In the genomic region with DNA sequence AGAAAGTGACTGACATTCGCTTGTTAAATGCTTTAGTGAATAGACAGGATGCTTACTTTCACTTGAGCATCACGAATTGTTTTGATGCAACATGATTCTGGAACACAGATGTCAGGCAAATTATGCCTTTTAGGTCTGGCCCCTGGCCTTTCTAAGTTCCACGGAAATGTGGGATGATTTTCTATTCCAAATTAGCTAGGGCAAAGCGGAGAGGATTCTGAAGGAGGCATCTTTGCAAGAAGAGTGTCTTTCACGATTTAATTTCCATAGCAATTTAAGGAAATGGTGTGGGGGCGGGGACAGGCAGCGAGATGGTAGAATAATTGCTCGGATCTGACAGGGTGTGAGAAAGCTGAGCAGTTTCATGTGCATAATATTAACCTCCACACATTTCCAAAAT, we compare ENCODE assay signal across 25 cellular contexts.
A peak's percentile ranks its signal among the peaks of the same experiment; 100 is the strongest.
DNase-seq lines count a peak whose midpoint lies in the region; ATAC-seq lines count a peak whose summit lies in the region.
"Had no signal": no experiment of that assay in that cellular context is flagged by ENCODE, and none has a peak within 500 bp of the region (broad histone marks: within the 10 kb centered on the region; RNA-seq: fewer than 3 reads in every experiment).

No MANE protein-coding gene starts in this region.

- H3K27me3 Mint-ChIP-seq in activated T-helper 17 cell treated with anti-CD3 and anti-CD28 coated beads, Interleukin-2, amount 50 U/mL, for 72 hours, result no peaks in the 10 kb centered on the region
- H3K27me3 Mint-ChIP-seq: CD4-positive, alpha-beta T cell had no signal

- ATAC-seq in left ventricle myocardium superior (peak; percentile 27), left cardiac atrium (no peak), HG03565 (IDR thresholded peaks at IDR 0.05; ENCODE audit: unreplicated experiment) (no peak)
- no peak for ATAC-seq in activated T-helper 17 cell treated with anti-CD3 and anti-CD28 coated beads, Interleukin-2, amount 50 U/mL, for 72 hours (replicated peaks)
- ATAC-seq: GM12878 had no signal

- H3K4me3 ChIP-seq in neuronal stem cell (ENCODE audit: low read length in 2 of 2), result no peak overlapping the region
- H3K4me3 ChIP-seq: BLaER1 treated with 17β-estradiol and CSF1 and Interleukin-3, amounts not matched to agents 10 nM and 100 nM; GM12878; HAP-1; MG63 had no signal

- peak overlapping the region; percentile 36 for H2AFZ ChIP-seq in neuronal stem cell (ENCODE audit: low read length)

- H3K4me1 ChIP-seq in neuronal stem cell (ENCODE audit: control insufficient read depth in 2 of 2, insufficient read depth in 1 of 2, low read depth in 1 of 2, low read length in 2 of 2), result no peaks in the 10 kb centered on the region
- H3K4me1 ChIP-seq: BLaER1 treated with 17β-estradiol and CSF1 and Interleukin-3, amounts not matched to agents 10 nM and 100 nM; HAP-1 had no signal

- no peaks in the 10 kb centered on the region for H3K27me3 ChIP-seq in neuronal stem cell (ENCODE audit: control insufficient read depth in 3 of 3, insufficient read depth in 3 of 3, low read depth in 1 of 3, low read length in 3 of 3)
- H3K27me3 ChIP-seq: BLaER1 treated with 17β-estradiol and CSF1 and Interleukin-3, amounts not matched to agents 10 nM and 100 nM; MG63 had no signal

- no peak overlapping the region for H2BK120ac ChIP-seq in neuronal stem cell (ENCODE audit: low read depth, low read length)

- peak overlapping the region; percentile 54 for H3K27ac ChIP-seq in caudate nucleus (ENCODE audit: low read depth, low read length)
- H3K27ac ChIP-seq in neuronal stem cell (replicated peaks; ENCODE audit: low read length), result no peak overlapping the region
- H3K27ac ChIP-seq: BLaER1 treated with 17β-estradiol and CSF1 and Interleukin-3, amounts not matched to agents 10 nM and 100 nM had no signal

- no peak overlapping the region for H4K8ac ChIP-seq in neuronal stem cell (ENCODE audit: low read depth, low read length)

- H3K4me3 Mint-ChIP-seq in activated T-helper 17 cell treated with anti-CD3 and anti-CD28 coated beads, Interleukin-2, amount 50 U/mL, for 72 hours, result no peak overlapping the region
- H3K4me3 Mint-ChIP-seq: CD4-positive, alpha-beta T cell; HFFc6 had no signal

- H3K23ac ChIP-seq in neuronal stem cell (ENCODE audit: low read depth, low read length, poor library complexity), result no peak overlapping the region

- H3K18ac ChIP-seq in neuronal stem cell (ENCODE audit: low read length), result no peak overlapping the region

- H3K4me2 ChIP-seq in neuronal stem cell (ENCODE audit: insufficient read depth, low read length, poor library complexity, severe bottlenecking), result no peak overlapping the region
- H3K4me2 ChIP-seq: BLaER1 treated with 17β-estradiol and CSF1 and Interleukin-3, amounts not matched to agents 10 nM and 100 nM; SK-N-SH had no signal

- no peak overlapping the region for H2BK15ac ChIP-seq in neuronal stem cell (ENCODE audit: low read length)

- intact Hi-C loops in left ventricle myocardium superior (cut with micrococcal nuclease) (no loop called here), left cardiac atrium (cut with DNase I) (no loop called here)

- no peak overlapping the region for H3K4ac ChIP-seq in neuronal stem cell (ENCODE audit: low read length)

- H3K4me1 Mint-ChIP-seq in activated T-helper 17 cell treated with anti-CD3 and anti-CD28 coated beads, Interleukin-2, amount 50 U/mL, for 72 hours, result no peaks in the 10 kb centered on the region

- no peaks in the 10 kb centered on the region for H3K36me3 ChIP-seq in neuronal stem cell (replicated peaks in 1 of 2; ENCODE audit: control insufficient read depth in 2 of 2, insufficient read depth in 2 of 2, low read length in 2 of 2)
- H3K36me3 ChIP-seq: BLaER1 treated with 17β-estradiol and CSF1 and Interleukin-3, amounts not matched to agents 10 nM and 100 nM; HAP-1; MG63 had no signal

- H2BK12ac ChIP-seq in neuronal stem cell (ENCODE audit: low read length), result no peak overlapping the region

- no CpG with 5 or more reads among the region's 8 CpGs for WGBS in neuronal stem cell (ENCODE audit: extremely low coverage in 2 of 2, insufficient read length in 2 of 2, insufficient replicate concordance in 1 of 2), 2 donors

- H3K79me1 ChIP-seq in neuronal stem cell (ENCODE audit: low read depth, low read length), result no peaks in the 10 kb centered on the region

- DNase-seq in left ventricle myocardium superior (no peak), left cardiac atrium (no peak), caudate nucleus (lab: John Stamatoyannopoulos, UW) (peak in 31 of 61 donors; percentile 3 to 86 (median 43)), neuronal stem cell (ENCODE audit: low spot score) (no peak), NCI-H2171 (lab: John Stamatoyannopoulos, UW) (no peak)
- DNase-seq: AML-193; CD4-positive, alpha-beta T cell; DMS79; EL; GDM1; GOT3; HFFc6; KG1; MG63; NCI-H1105 treated with DMSO at 0.1 percent for 48 hours; NCI-H1694; NCI-H2029 treated with DMSO at 0.1 percent for 48 hours; NCI-H524; NCI-H748 treated with DMSO at 0.1 percent for 48 hours; SK-N-SH had no signal

- no peak overlapping the region for H4K91ac ChIP-seq in neuronal stem cell (ENCODE audit: low read depth, low read length, poor library complexity)

- no peak overlapping the region for H3K9ac ChIP-seq in neuronal stem cell (ENCODE audit: low read depth, low read length, poor library complexity)
- H3K9ac ChIP-seq: BLaER1 treated with 17β-estradiol and CSF1 and Interleukin-3, amounts not matched to agents 10 nM and 100 nM; SK-N-SH had no signal

- no peak overlapping the region for H3K27ac Mint-ChIP-seq in activated T-helper 17 cell treated with anti-CD3 and anti-CD28 coated beads, Interleukin-2, amount 50 U/mL, for 72 hours
- H3K27ac Mint-ChIP-seq: CD4-positive, alpha-beta T cell; HFFc6 had no signal

- H2BK5ac ChIP-seq in neuronal stem cell (ENCODE audit: low read length), result no peak overlapping the region

- H3K9me3 ChIP-seq in neuronal stem cell (replicated peaks in 1 of 2; ENCODE audit: control insufficient read depth in 2 of 2, insufficient read depth in 1 of 2, low read depth in 1 of 2, low read length in 2 of 2), result no peaks in the 10 kb centered on the region
- H3K9me3 ChIP-seq: HAP-1, MG63, SK-N-SH had no signal

- H3K14ac ChIP-seq in neuronal stem cell (ENCODE audit: low read length), result no peak overlapping the region

- H3K9me3 Mint-ChIP-seq in activated T-helper 17 cell treated with anti-CD3 and anti-CD28 coated beads, Interleukin-2, amount 50 U/mL, for 72 hours, result no peaks in the 10 kb centered on the region
- H3K9me3 Mint-ChIP-seq: CD4-positive, alpha-beta T cell; HFFc6 had no signal

- no peak overlapping the region for H2AK5ac ChIP-seq in neuronal stem cell (ENCODE audit: low read depth, low read length)

- no peaks in the 10 kb centered on the region for H3K36me3 Mint-ChIP-seq in activated T-helper 17 cell treated with anti-CD3 and anti-CD28 coated beads, Interleukin-2, amount 50 U/mL, for 72 hours (ENCODE audit: low read depth)

Comparison
In these comparisons a context has a peak if more than half of its experiments do, and no peak if none do; other contexts are left out.
1. DNase-seq: peak in caudate nucleus (31 of 61); none in left ventricle myocardium superior (single experiment), left cardiac atrium (single experiment), neuronal stem cell (single experiment) and NCI-H2171 (single experiment).